8 cellular contexts compared by ENCODE assay signal in genomic region chr13:73058432-73058740, GRCh38. TPM values are rescaled to one million over a fixed set of nuclear protein-coding genes. Genes with fewer than 3 reads are reported as not detected.
DNase-seq lines count a peak whose midpoint lies in the region; ATAC-seq and TF ChIP-seq lines count a peak whose summit lies in the region.

No MANE protein-coding gene starts in this region.

- peaks cover 52% of the 10 kb centered on the region for H3K27me3 Mint-ChIP-seq in activated CD8-positive, alpha-beta memory T cell treated with anti-CD3 and anti-CD28 coated beads, Interleukin-2, amount 10 ng/mL, durations not matched to agents 7 days and 5 days
- H3K27me3 Mint-ChIP-seq in activated naive CD8-positive, alpha-beta T cell treated with anti-CD3 and anti-CD28 coated beads for 36 hours = peaks cover 54% of the 10 kb centered on the region

- H2BK15ac ChIP-seq in mesendoderm (replicated peaks; ENCODE audit: low read depth) = no peak overlapping the region

- peak overlapping the region; percentile 48 for H3K9ac ChIP-seq in mesendoderm (ENCODE audit: low read length)

- H3K4me3 Mint-ChIP-seq in activated CD8-positive, alpha-beta memory T cell treated with anti-CD3 and anti-CD28 coated beads, Interleukin-2, amount 10 ng/mL, durations not matched to agents 7 days and 5 days = peak overlapping the region; percentile 77
- peak overlapping the region; percentile 76 for H3K4me3 Mint-ChIP-seq in activated naive CD8-positive, alpha-beta T cell treated with anti-CD3 and anti-CD28 coated beads for 36 hours

- no peak for ATAC-seq in activated CD8-positive, alpha-beta memory T cell treated with anti-CD3 and anti-CD28 coated beads, Interleukin-2, amount 10 ng/mL, durations not matched to agents 7 days and 5 days
- ATAC-seq in HG02981 (IDR thresholded peaks at IDR 0.05; ENCODE audit: unreplicated experiment) (peak; percentile 9), omental fat pad (ENCODE audit: low FRiP score) (no peak)

- H4K5ac ChIP-seq in mesendoderm (ENCODE audit: low read length) = no peak overlapping the region

- peaks cover 3% of the 10 kb centered on the region for H3K36me3 Mint-ChIP-seq in activated CD8-positive, alpha-beta memory T cell treated with anti-CD3 and anti-CD28 coated beads, Interleukin-2, amount 10 ng/mL, durations not matched to agents 7 days and 5 days
- H3K36me3 Mint-ChIP-seq in activated naive CD8-positive, alpha-beta T cell treated with anti-CD3 and anti-CD28 coated beads for 36 hours = peaks cover 2% of the 10 kb centered on the region

- H3K23ac ChIP-seq in mesendoderm (ENCODE audit: low read length) = no peak overlapping the region

- no peak overlapping the region for H4K8ac ChIP-seq in mesendoderm (ENCODE audit: low read depth, low read length)

- DNase-seq in activated CD8-positive, alpha-beta memory T cell treated with anti-CD3 and anti-CD28 coated beads, Interleukin-2, amount 10 ng/mL, durations not matched to agents 7 days and 5 days = no peak
- no peak for DNase-seq in activated CD8-positive, alpha-beta memory T cell treated with anti-CD3 and anti-CD28 coated beads, Interleukin-2, amount 50 U/mL, for 4 hours
- DNase-seq in activated naive CD8-positive, alpha-beta T cell treated with anti-CD3 and anti-CD28 coated beads for 36 hours = no peak
- DNase-seq in mesendoderm (no peak), omental fat pad (ENCODE audit: low spot score) (no peak), midbrain (lab: John Stamatoyannopoulos, UW) (no peak), cerebellar nuclear complex (lab: John Stamatoyannopoulos, UW) (no peak)

- H3K36me3 ChIP-seq in mesendoderm (ENCODE audit: control insufficient read depth, insufficient read depth, low read length) = no peaks in the 10 kb centered on the region

- peaks cover 5% of the 10 kb centered on the region for H3K79me1 ChIP-seq in mesendoderm (ENCODE audit: low read length)

- no peaks in the 10 kb centered on the region for H3K4me1 ChIP-seq in mesendoderm (ENCODE audit: control insufficient read depth, low read depth, low read length)

- TF ChIP-seq CTCF in omental fat pad (IDR thresholded peaks at IDR 0.05) = no peak

- no CpG with 5 or more reads among the region's 8 CpGs for WGBS in mesendoderm (ENCODE audit: extremely low coverage, insufficient coverage, low lambda C conversion rate)

- no peak overlapping the region for H3K27ac ChIP-seq in mesendoderm (ENCODE audit: low read depth, low read length)

- H3K27me3 ChIP-seq in mesendoderm (ENCODE audit: insufficient read depth, low read length, poor library complexity) = no peaks in the 10 kb centered on the region

- no peaks in the 10 kb centered on the region for H3K9me3 Mint-ChIP-seq in activated CD8-positive, alpha-beta memory T cell treated with anti-CD3 and anti-CD28 coated beads, Interleukin-2, amount 10 ng/mL, durations not matched to agents 7 days and 5 days (ENCODE audit: low read depth)
- no peaks in the 10 kb centered on the region for H3K9me3 Mint-ChIP-seq in activated naive CD8-positive, alpha-beta T cell treated with anti-CD3 and anti-CD28 coated beads for 36 hours

- peak overlapping the region; percentile 44 for H3K4me2 ChIP-seq in mesendoderm (ENCODE audit: low read length)

- H3K4me1 Mint-ChIP-seq in activated CD8-positive, alpha-beta memory T cell treated with anti-CD3 and anti-CD28 coated beads, Interleukin-2, amount 10 ng/mL, durations not matched to agents 7 days and 5 days = peaks cover 21% of the 10 kb centered on the region
- H3K4me1 Mint-ChIP-seq in activated naive CD8-positive, alpha-beta T cell treated with anti-CD3 and anti-CD28 coated beads for 36 hours = peaks cover 13% of the 10 kb centered on the region

- no peak overlapping the region for H3K18ac ChIP-seq in mesendoderm (ENCODE audit: low read length)

- CTCF ChIA-PET in activated CD8-positive, alpha-beta memory T cell treated with anti-CD3 and anti-CD28 coated beads, Interleukin-2, amount 10 ng/mL, durations not matched to agents 7 days and 5 days (lab: Charles Lee) = interaction anchor here (0.7 to 1.6 kb wide), 4 partner anchors 10 to 652 kb away, joined by 3 to 5 read pairs (median 3); no protein-coding TSS in a partner anchor

- H2BK5ac ChIP-seq in mesendoderm (ENCODE audit: low read length) = no peak overlapping the region

- peak overlapping the region; percentile 79 for H3K27ac Mint-ChIP-seq in activated CD8-positive, alpha-beta memory T cell treated with anti-CD3 and anti-CD28 coated beads, Interleukin-2, amount 10 ng/mL, durations not matched to agents 7 days and 5 days
- H3K27ac Mint-ChIP-seq in activated naive CD8-positive, alpha-beta T cell treated with anti-CD3 and anti-CD28 coated beads for 36 hours = no peak overlapping the region

- H3K79me2 ChIP-seq in mesendoderm (ENCODE audit: control insufficient read depth, insufficient read depth, low read length) = peaks cover 11% of the 10 kb centered on the region

- H2BK120ac ChIP-seq in mesendoderm (ENCODE audit: low read depth, low read length) = no peak overlapping the region

- H3K4ac ChIP-seq in mesendoderm (ENCODE audit: low read depth, low read length) = no peak overlapping the region

- peak overlapping the region; percentile 12 for H3K4me3 ChIP-seq in mesendoderm (ENCODE audit: low read length)

- H3K56ac ChIP-seq in mesendoderm (ENCODE audit: low read length) = peak overlapping the region; percentile 52

- H2AK5ac ChIP-seq in mesendoderm (ENCODE audit: low read length) = no peak overlapping the region

RNA-seq across cellular contexts. Expression of gene KLF5, which starts 0.4 kb away (rescaled TPM):
- 1 to 10 TPM; 1.6 to 2.3 TPM for total RNA-seq in activated CD8-positive, alpha-beta memory T cell treated with anti-CD3 and anti-CD28 coated beads, Interleukin-2, amount 10 ng/mL, durations not matched to agents 7 days and 5 days
- 1 to 10 TPM; 2.7 to 2.9 TPM for total RNA-seq in activated naive CD8-positive, alpha-beta T cell treated with anti-CD3 and anti-CD28 coated beads for 36 hours
- 27.1 TPM for polyA plus RNA-seq in mesendoderm (2013, experiment 1 of 2)
- polyA plus RNA-seq in mesendoderm (2013, experiment 2 of 2) = 30.3 TPM
- total RNA-seq in omental fat pad = 10 to 100 TPM in 2 of 4 donors, 1 to 10 TPM in 2; 3.6 to 32.3 (median 9.6) TPM
